ENCODE assay signal across 1 cellular context in the genomic region with DNA sequence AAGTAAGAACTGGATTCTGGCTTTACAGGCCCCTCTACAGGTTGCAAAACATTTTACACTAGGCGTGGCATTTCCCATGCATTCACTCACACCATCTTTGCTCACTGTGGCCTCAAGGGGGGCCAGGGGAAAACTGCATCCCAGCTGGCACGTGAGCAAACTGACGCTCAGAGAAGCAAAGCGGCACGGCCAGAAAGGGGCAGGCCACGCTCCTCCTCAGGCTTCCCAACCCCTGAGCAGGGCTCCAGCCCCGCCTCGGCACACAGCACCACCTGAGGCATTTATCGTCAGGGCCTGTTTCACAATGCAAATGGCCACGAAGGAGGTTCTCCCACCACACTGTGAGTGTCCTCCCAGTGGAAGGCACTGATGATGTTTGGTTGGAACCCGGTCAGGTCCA.
TF ChIP-seq lines count a peak whose summit lies in the region.

No MANE protein-coding gene starts in this region.

TF ChIP-seq in H1, 55 proteins besides CTCF, POLR2A, EP300 and RAD21:
- TF ChIP-seq NANOG (IDR thresholded peaks at IDR 0.05; ENCODE audit: insufficient read depth, low read depth, low read length, poor library complexity, severe bottlenecking) (no peak), PHF8 (conservative IDR thresholded peaks at IDR 0.05; ENCODE audit: low read depth, low read length) (no peak), BCL11A (IDR thresholded peaks at IDR 0.05; ENCODE audit: low read depth in 2 of 2, low read length in 2 of 2) (no peak), FOSL1 (IDR thresholded peaks at IDR 0.05; ENCODE audit: insufficient read depth, low read depth, low read length) (no peak), CEBPB (IDR thresholded peaks at IDR 0.05; ENCODE audit: low read depth, low read length) (no peak), HDAC6 (IDR thresholded peaks at IDR 0.05; ENCODE audit: low read depth, low read length) (no peak)
- TF ChIP-seq, protein P1, sequence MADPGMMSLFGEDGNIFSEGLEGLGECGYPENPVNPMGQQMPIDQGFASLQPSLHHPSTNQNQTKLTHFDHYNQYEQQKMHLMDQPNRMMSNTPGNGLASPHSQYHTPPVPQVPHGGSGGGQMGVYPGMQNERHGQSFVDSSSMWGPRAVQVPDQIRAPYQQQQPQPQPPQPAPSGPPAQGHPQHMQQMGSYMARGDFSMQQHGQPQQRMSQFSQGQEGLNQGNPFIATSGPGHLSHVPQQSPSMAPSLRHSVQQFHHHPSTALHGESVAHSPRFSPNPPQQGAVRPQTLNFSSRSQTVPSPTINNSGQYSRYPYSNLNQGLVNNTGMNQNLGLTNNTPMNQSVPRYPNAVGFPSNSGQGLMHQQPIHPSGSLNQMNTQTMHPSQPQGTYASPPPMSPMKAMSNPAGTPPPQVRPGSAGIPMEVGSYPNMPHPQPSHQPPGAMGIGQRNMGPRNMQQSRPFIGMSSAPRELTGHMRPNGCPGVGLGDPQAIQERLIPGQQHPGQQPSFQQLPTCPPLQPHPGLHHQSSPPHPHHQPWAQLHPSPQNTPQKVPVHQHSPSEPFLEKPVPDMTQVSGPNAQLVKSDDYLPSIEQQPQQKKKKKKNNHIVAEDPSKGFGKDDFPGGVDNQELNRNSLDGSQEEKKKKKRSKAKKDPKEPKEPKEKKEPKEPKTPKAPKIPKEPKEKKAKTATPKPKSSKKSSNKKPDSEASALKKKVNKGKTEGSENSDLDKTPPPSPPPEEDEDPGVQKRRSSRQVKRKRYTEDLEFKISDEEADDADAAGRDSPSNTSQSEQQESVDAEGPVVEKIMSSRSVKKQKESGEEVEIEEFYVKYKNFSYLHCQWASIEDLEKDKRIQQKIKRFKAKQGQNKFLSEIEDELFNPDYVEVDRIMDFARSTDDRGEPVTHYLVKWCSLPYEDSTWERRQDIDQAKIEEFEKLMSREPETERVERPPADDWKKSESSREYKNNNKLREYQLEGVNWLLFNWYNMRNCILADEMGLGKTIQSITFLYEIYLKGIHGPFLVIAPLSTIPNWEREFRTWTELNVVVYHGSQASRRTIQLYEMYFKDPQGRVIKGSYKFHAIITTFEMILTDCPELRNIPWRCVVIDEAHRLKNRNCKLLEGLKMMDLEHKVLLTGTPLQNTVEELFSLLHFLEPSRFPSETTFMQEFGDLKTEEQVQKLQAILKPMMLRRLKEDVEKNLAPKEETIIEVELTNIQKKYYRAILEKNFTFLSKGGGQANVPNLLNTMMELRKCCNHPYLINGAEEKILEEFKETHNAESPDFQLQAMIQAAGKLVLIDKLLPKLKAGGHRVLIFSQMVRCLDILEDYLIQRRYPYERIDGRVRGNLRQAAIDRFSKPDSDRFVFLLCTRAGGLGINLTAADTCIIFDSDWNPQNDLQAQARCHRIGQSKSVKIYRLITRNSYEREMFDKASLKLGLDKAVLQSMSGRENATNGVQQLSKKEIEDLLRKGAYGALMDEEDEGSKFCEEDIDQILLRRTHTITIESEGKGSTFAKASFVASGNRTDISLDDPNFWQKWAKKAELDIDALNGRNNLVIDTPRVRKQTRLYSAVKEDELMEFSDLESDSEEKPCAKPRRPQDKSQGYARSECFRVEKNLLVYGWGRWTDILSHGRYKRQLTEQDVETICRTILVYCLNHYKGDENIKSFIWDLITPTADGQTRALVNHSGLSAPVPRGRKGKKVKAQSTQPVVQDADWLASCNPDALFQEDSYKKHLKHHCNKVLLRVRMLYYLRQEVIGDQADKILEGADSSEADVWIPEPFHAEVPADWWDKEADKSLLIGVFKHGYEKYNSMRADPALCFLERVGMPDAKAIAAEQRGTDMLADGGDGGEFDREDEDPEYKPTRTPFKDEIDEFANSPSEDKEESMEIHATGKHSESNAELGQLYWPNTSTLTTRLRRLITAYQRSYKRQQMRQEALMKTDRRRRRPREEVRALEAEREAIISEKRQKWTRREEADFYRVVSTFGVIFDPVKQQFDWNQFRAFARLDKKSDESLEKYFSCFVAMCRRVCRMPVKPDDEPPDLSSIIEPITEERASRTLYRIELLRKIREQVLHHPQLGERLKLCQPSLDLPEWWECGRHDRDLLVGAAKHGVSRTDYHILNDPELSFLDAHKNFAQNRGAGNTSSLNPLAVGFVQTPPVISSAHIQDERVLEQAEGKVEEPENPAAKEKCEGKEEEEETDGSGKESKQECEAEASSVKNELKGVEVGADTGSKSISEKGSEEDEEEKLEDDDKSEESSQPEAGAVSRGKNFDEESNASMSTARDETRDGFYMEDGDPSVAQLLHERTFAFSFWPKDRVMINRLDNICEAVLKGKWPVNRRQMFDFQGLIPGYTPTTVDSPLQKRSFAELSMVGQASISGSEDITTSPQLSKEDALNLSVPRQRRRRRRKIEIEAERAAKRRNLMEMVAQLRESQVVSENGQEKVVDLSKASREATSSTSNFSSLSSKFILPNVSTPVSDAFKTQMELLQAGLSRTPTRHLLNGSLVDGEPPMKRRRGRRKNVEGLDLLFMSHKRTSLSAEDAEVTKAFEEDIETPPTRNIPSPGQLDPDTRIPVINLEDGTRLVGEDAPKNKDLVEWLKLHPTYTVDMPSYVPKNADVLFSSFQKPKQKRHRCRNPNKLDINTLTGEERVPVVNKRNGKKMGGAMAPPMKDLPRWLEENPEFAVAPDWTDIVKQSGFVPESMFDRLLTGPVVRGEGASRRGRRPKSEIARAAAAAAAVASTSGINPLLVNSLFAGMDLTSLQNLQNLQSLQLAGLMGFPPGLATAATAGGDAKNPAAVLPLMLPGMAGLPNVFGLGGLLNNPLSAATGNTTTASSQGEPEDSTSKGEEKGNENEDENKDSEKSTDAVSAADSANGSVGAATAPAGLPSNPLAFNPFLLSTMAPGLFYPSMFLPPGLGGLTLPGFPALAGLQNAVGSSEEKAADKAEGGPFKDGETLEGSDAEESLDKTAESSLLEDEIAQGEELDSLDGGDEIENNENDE (IDR thresholded peaks at IDR 0.05; ENCODE audit: insufficient replicate concordance, low read length), result no peak
- TF ChIP-seq, protein P2, sequence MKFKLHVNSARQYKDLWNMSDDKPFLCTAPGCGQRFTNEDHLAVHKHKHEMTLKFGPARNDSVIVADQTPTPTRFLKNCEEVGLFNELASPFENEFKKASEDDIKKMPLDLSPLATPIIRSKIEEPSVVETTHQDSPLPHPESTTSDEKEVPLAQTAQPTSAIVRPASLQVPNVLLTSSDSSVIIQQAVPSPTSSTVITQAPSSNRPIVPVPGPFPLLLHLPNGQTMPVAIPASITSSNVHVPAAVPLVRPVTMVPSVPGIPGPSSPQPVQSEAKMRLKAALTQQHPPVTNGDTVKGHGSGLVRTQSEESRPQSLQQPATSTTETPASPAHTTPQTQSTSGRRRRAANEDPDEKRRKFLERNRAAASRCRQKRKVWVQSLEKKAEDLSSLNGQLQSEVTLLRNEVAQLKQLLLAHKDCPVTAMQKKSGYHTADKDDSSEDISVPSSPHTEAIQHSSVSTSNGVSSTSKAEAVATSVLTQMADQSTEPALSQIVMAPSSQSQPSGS (IDR thresholded peaks at IDR 0.05; ENCODE audit: low read length), result no peak
